Comparison of ENCODE assay signal across 1 cellular context in genomic region chr2:239801404-239802100, GRCh38.
TF ChIP-seq lines count a peak whose summit lies in the region.

No MANE protein-coding gene starts in this region.

TF ChIP-seq in HepG2, 621 proteins besides CTCF, POLR2A, EP300 and RAD21 (continued from another document):
- TF ChIP-seq ZNF790 (CRISPR knock-in tag; IDR thresholded peaks at IDR 0.05; ENCODE audit: borderline replicate concordance) (no peak), THAP8 (CRISPR knock-in tag; IDR thresholded peaks at IDR 0.05; ENCODE audit: borderline replicate concordance) (no peak), SUZ12 (IDR thresholded peaks at IDR 0.05; ENCODE audit: low read depth, low read length) (no peak), ARNT (IDR thresholded peaks at IDR 0.05) (no peak), DMAP1 (CRISPR knock-in tag; IDR thresholded peaks at IDR 0.05) (no peak), CERS6 (CRISPR knock-in tag; IDR thresholded peaks at IDR 0.05) (no peak), TRAFD1 (CRISPR knock-in tag; IDR thresholded peaks at IDR 0.05; ENCODE audit: borderline replicate concordance) (no peak), NAIF1 (CRISPR knock-in tag; IDR thresholded peaks at IDR 0.05; ENCODE audit: borderline replicate concordance) (no peak), HNRNPLL (IDR thresholded peaks at IDR 0.05; ENCODE audit: low read depth, low read length, poor library complexity, severe bottlenecking) (no peak)
- TF ChIP-seq, protein P1, sequence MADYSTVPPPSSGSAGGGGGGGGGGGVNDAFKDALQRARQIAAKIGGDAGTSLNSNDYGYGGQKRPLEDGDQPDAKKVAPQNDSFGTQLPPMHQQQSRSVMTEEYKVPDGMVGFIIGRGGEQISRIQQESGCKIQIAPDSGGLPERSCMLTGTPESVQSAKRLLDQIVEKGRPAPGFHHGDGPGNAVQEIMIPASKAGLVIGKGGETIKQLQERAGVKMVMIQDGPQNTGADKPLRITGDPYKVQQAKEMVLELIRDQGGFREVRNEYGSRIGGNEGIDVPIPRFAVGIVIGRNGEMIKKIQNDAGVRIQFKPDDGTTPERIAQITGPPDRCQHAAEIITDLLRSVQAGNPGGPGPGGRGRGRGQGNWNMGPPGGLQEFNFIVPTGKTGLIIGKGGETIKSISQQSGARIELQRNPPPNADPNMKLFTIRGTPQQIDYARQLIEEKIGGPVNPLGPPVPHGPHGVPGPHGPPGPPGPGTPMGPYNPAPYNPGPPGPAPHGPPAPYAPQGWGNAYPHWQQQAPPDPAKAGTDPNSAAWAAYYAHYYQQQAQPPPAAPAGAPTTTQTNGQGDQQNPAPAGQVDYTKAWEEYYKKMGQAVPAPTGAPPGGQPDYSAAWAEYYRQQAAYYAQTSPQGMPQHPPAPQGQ (CRISPR knock-in tag; IDR thresholded peaks at IDR 0.05; ENCODE audit: borderline replicate concordance): no peak
